7 cellular contexts compared by ENCODE assay signal in genomic region chr2:96539215-96539920, GRCh38. TPM values are rescaled to one million over a fixed set of nuclear protein-coding genes. Genes with fewer than 3 reads are reported as not detected.
DNase-seq lines count a peak whose midpoint lies in the region; ATAC-seq, FAIRE-seq and TF ChIP-seq lines count a peak whose summit lies in the region.

No MANE protein-coding gene starts in this region.

- H3K4me1 ChIP-seq in MM.1S (ENCODE audit: low read length) (peaks cover 70% of the 10 kb centered on the region), esophagus squamous epithelium (peaks cover 22 to 80% (median 57%) of the 10 kb centered on the region in 3 donors)

- peak; percentile 11 for ATAC-seq in stimulated activated effector memory CD8-positive, alpha-beta T cell treated with anti-CD3 and anti-CD28 coated beads, Interleukin-12 subunit alpha, Interleukin-12 subunit beta, amount 100 ng/mL, for 72 hours
- ATAC-seq in GM18498 (IDR thresholded peaks at IDR 0.05; ENCODE audit: unreplicated experiment): no peak

- peaks cover 82% of the 10 kb centered on the region for H3K79me2 ChIP-seq in MM.1S (ENCODE audit: low read length)

- peaks cover 82% of the 10 kb centered on the region for H3F3A ChIP-seq in MM.1S (ENCODE audit: insufficient read depth, low read length)

- no peak for FAIRE-seq in H54 (lab: Jason Lieb, UNC)

- peak overlapping the region; percentile 96 for H3K27ac Mint-ChIP-seq in stimulated activated effector memory CD8-positive, alpha-beta T cell treated with anti-CD3 and anti-CD28 coated beads, Interleukin-12 subunit alpha, Interleukin-12 subunit beta, amount 100 ng/mL, for 72 hours

- no peak for TF ChIP-seq CTCF in GM13976 (IDR thresholded peaks at IDR 0.05; ENCODE audit: borderline replicate concordance, control extremely low read depth, extremely low read depth, insufficient read depth, missing control alignments)
- TF ChIP-seq CTCF in MM.1S (IDR thresholded peaks at IDR 0.05; ENCODE audit: low read length): no peak
- no peak for TF ChIP-seq CTCF in esophagus squamous epithelium (IDR thresholded peaks at IDR 0.05)

- peaks cover 61% of the 10 kb centered on the region for H3K4me1 Mint-ChIP-seq in stimulated activated effector memory CD8-positive, alpha-beta T cell treated with anti-CD3 and anti-CD28 coated beads, Interleukin-12 subunit alpha, Interleukin-12 subunit beta, amount 100 ng/mL, for 72 hours

- intact Hi-C loops in esophagus squamous epithelium (cut with DNase I): loop anchor here (10.0 kb wide), 1 partner anchor 225 kb away; the partner anchor contains the start of gene CNNM4

- H3K9me3 Mint-ChIP-seq in stimulated activated effector memory CD8-positive, alpha-beta T cell treated with anti-CD3 and anti-CD28 coated beads, Interleukin-12 subunit alpha, Interleukin-12 subunit beta, amount 100 ng/mL, for 72 hours: no peaks in the 10 kb centered on the region

- peak overlapping the region; percentile 96 for H3K4me2 ChIP-seq in MM.1S (ENCODE audit: low read depth, low read length)

- 53 to 92% methylated on average over 5 to 6 of the region's 9 CpGs for WGBS in esophagus squamous epithelium, 2 donors

- peaks cover 63% of the 10 kb centered on the region for H4K20me1 ChIP-seq in MM.1S (ENCODE audit: insufficient read depth, low read length)

- H3K27me3 ChIP-seq in MM.1S (replicated peaks; ENCODE audit: insufficient read depth, low read length) (no peaks in the 10 kb centered on the region), esophagus squamous epithelium (peaks cover 0 to 55% (median 0%) of the 10 kb centered on the region in 4 donors)

- peak; percentile 9 for DNase-seq in GM13976 (ENCODE audit: low spot score)
- DNase-seq in MM.1S: no peak
- DNase-seq in esophagus squamous epithelium (lab: John Stamatoyannopoulos, UW): no peak
- DNase-seq in stimulated activated effector memory CD8-positive, alpha-beta T cell treated with anti-CD3 and anti-CD28 coated beads, Interleukin-12 subunit alpha, Interleukin-12 subunit beta, amount 100 ng/mL, for 72 hours (ENCODE audit: low spot score in 2 of 2): no peak
- no peak for DNase-seq in germinal center (ENCODE audit: low spot score)
- no peak for DNase-seq in H54 (ENCODE audit: insufficient read length, low spot score)

- H2AFZ ChIP-seq in MM.1S (ENCODE audit: low read length): no peak overlapping the region

- H3K9me2 ChIP-seq in MM.1S (replicated peaks; ENCODE audit: insufficient read depth, low read length): no peaks in the 10 kb centered on the region

- peak overlapping the region; percentile 92 for H3K4me3 ChIP-seq in MM.1S (ENCODE audit: low read length)
- peak overlapping the region in 3 of 4 donors; percentile 66 to 96 (median 89) for H3K4me3 ChIP-seq in esophagus squamous epithelium

- in situ Hi-C loops in GM13976 (cut with MboI; ENCODE audit: low sequenced_read_pairs, unreplicated experiment): no loop called here

- no peaks in the 10 kb centered on the region for H3K9me3 ChIP-seq in MM.1S (replicated peaks; ENCODE audit: insufficient read depth, low read length)
- H3K9me3 ChIP-seq in esophagus squamous epithelium: no peaks in the 10 kb centered on the region

- H3K36me3 ChIP-seq in MM.1S (replicated peaks; ENCODE audit: insufficient read depth, low read length): peaks cover 4% of the 10 kb centered on the region; the same call in 1 of the 2 replicates
- H3K36me3 ChIP-seq in esophagus squamous epithelium: peaks cover 0 to 7% (median 0%) of the 10 kb centered on the region in 3 donors

- H3K27ac ChIP-seq in MM.1S (ENCODE audit: low read length) (peak overlapping the region; percentile 95), esophagus squamous epithelium (peak overlapping the region in 3 of 4 donors; percentile 93 to 99 (median 98))

- peaks cover 77% of the 10 kb centered on the region for H3K36me3 Mint-ChIP-seq in stimulated activated effector memory CD8-positive, alpha-beta T cell treated with anti-CD3 and anti-CD28 coated beads, Interleukin-12 subunit alpha, Interleukin-12 subunit beta, amount 100 ng/mL, for 72 hours

- TF ChIP-seq POLR2A in esophagus squamous epithelium (IDR thresholded peaks at IDR 0.05) (no peak), H54 (IDR thresholded peaks at IDR 0.05; ENCODE audit: low read depth, low read length) (no peak)

- H3K9ac ChIP-seq in MM.1S (ENCODE audit: low read length): peak overlapping the region; percentile 99

- H3K4me3 Mint-ChIP-seq in stimulated activated effector memory CD8-positive, alpha-beta T cell treated with anti-CD3 and anti-CD28 coated beads, Interleukin-12 subunit alpha, Interleukin-12 subunit beta, amount 100 ng/mL, for 72 hours: peak overlapping the region; percentile 96

RNA-seq across cellular contexts. Expression of gene ARID5A, which starts 2.8 kb away (rescaled TPM):
- total RNA-seq in esophagus squamous epithelium: 10 to 100 TPM in 1 of 4 donors, 1 to 10 TPM in 3; 2.8 to 25.9 (median 5.7) TPM

RNA-seq across cellular contexts. Expression of gene NEURL3, which starts 34.2 kb away (rescaled TPM):
- total RNA-seq in esophagus squamous epithelium: not detected
